In the genomic region with DNA sequence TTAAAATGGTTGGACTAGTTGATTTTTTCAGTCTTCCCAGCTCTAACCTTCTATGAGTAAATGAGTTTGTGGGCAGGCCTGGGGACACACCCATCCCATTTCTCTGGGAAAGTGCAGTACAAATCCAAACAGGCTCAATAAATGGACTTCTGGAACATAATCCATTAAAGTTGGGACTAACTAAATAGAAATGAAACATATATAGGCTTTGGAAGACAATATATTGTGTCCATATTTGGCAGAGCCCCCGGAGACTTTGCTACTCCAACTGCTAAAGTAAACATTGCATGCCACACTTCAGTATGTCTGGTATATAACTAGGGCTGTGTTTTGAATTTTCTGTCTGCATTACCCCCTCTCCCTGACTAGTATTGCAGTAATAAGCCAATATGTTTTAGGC, we compare ENCODE assay signal across 20 cellular contexts.
DNase-seq lines count a peak whose midpoint lies in the region; ATAC-seq, FAIRE-seq and TF ChIP-seq lines count a peak whose summit lies in the region.
"Had no signal": no experiment of that assay in that cellular context is flagged by ENCODE, and none has a peak within 500 bp of the region (broad histone marks: within the 10 kb centered on the region; RNA-seq: fewer than 3 reads in every experiment).

No MANE protein-coding gene starts in this region.

- H3K9me3 Mint-ChIP-seq in chondrocyte (ENCODE audit: low read depth), result no peaks in the 10 kb centered on the region
- H3K9me3 Mint-ChIP-seq in naive thymus-derived CD8-positive, alpha-beta T cell, result peaks cover 0 to 2% (median 0%) of the 10 kb centered on the region in 9 donors
- H3K9me3 Mint-ChIP-seq: CD4-positive, CD25-positive, alpha-beta regulatory T cell had no signal

- TF ChIP-seq CTCF in HepG2 (CRISPR knock-in tag; IDR thresholded peaks at IDR 0.05) (no peak), right lobe of liver (IDR thresholded peaks at IDR 0.05) (no peak), chondrocyte (IDR thresholded peaks at IDR 0.05) (no peak), mucosa of descending colon (IDR thresholded peaks at IDR 0.05) (no peak)

- no peak overlapping the region for H3K27ac ChIP-seq in HepG2 (ENCODE audit: extremely low read length, insufficient read depth, low read length)
- H3K27ac ChIP-seq in right lobe of liver, result no peak overlapping the region
- H3K27ac ChIP-seq: PC-9 had no signal

- H3K79me2 ChIP-seq in HepG2 (ENCODE audit: insufficient read depth, low read length), result no peaks in the 10 kb centered on the region

- intact Hi-C loops in HepG2 (cut with micrococcal nuclease; ENCODE audit: unreplicated experiment), result no loop called here
- intact Hi-C loops in right lobe of liver (cut with DNase I), result no loop called here
- intact Hi-C loops in mucosa of descending colon (cut with DNase I, micrococcal nuclease), result no loop called here

- ATAC-seq in HepG2 (no peak), right lobe of liver (no peak), mucosa of descending colon (peak; percentile 95), GM18907 (IDR thresholded peaks at IDR 0.05; ENCODE audit: unreplicated experiment) (no peak), HG03469 (IDR thresholded peaks at IDR 0.05; ENCODE audit: unreplicated experiment) (no peak)
- ATAC-seq in naive thymus-derived CD8-positive, alpha-beta T cell, result no peak

- H3K9me3 ChIP-seq in HepG2 (ENCODE audit: low read length), result no peaks in the 10 kb centered on the region
- H3K9me3 ChIP-seq in right lobe of liver, result no peaks in the 10 kb centered on the region
- no peaks in the 10 kb centered on the region for H3K9me3 ChIP-seq in mucosa of descending colon

- no TSS peak for BruUV-seq in HepG2 (replicated peaks; lab: Mats Ljungman, UMichigan)

- no peaks in the 10 kb centered on the region for H3K4me1 ChIP-seq in HepG2 (ENCODE audit: insufficient read depth, low read length)
- H3K4me1 ChIP-seq in right lobe of liver, result no peaks in the 10 kb centered on the region
- peaks cover 10% of the 10 kb centered on the region for H3K4me1 ChIP-seq in mucosa of descending colon (ENCODE audit: low read depth)

- TF ChIP-seq EP300 in HepG2 (IDR thresholded peaks at IDR 0.05; ENCODE audit: low read depth in 2 of 2, low read length in 2 of 2) (no peak), HepG2 (CRISPR knock-in tag; IDR thresholded peaks at IDR 0.05; ENCODE audit: borderline replicate concordance) (no peak)

- H3K27ac Mint-ChIP-seq in chondrocyte (ENCODE audit: unreplicated experiment), result peak overlapping the region; percentile 71
- H3K27ac Mint-ChIP-seq in naive thymus-derived CD8-positive, alpha-beta T cell, result no peak overlapping the region
- H3K27ac Mint-ChIP-seq: B cell; CD4-positive, CD25-positive, alpha-beta regulatory T cell had no signal

- TF ChIP-seq POLR2A in HepG2 (IDR thresholded peaks at IDR 0.05; ENCODE audit: insufficient read depth in 1 of 2, low read depth in 2 of 2, low read length in 2 of 2) (no peak), right lobe of liver (IDR thresholded peaks at IDR 0.05) (no peak)

- no peak for DNase-seq in HepG2 (ENCODE audit: low spot score)
- DNase-seq in right lobe of liver, result no peak
- DNase-seq in chondrocyte (ENCODE audit: low spot score), result no peak
- peak in 1 of 3 donors; percentile 80 for DNase-seq in mucosa of descending colon
- DNase-seq in naive thymus-derived CD8-positive, alpha-beta T cell, result no peak
- no peak for DNase-seq in activated naive CD4-positive, alpha-beta T cell treated with Interleukin-2 at 50 U/mL for 16 hours
- DNase-seq: 8988T; CD4-positive, CD25-positive, alpha-beta regulatory T cell; DMS153; GF-D8; GOT3; KG1; NCI-H1436; NCI-H1930; NCI-H226; NCI-H524; PC-9 had no signal

- TF ChIP-seq RAD21 in HepG2 (CRISPR knock-in tag; IDR thresholded peaks at IDR 0.05), result no peak

- H2AFZ ChIP-seq in HepG2 (ENCODE audit: low read length), result no peak overlapping the region
- H2AFZ ChIP-seq: PC-9 had no signal

- in situ Hi-C loops in HepG2 (cut with HindIII; ENCODE audit: extremely low pct_ligation_motif_present, low pct_unique_long_range_greater_than_20kb), result no loop called here

- WGBS in HepG2 (ENCODE audit: low lambda C conversion rate), result 0% methylated on average over 1 of the region's 1 CpG
- WGBS in right lobe of liver (ENCODE audit: insufficient coverage, low coverage, low lambda C conversion rate, missing lambda C conversion rate), result 57% methylated on average over 1 of the region's 1 CpG

- no peaks in the 10 kb centered on the region for H3K36me3 Mint-ChIP-seq in chondrocyte (ENCODE audit: low read depth)
- H3K36me3 Mint-ChIP-seq in naive thymus-derived CD8-positive, alpha-beta T cell, result no peaks in the 10 kb centered on the region
- H3K36me3 Mint-ChIP-seq: CD4-positive, CD25-positive, alpha-beta regulatory T cell had no signal

- H3K9ac ChIP-seq in HepG2 (ENCODE audit: insufficient read depth, low read depth, low read length), result no peak overlapping the region

- H3K4me2 ChIP-seq in HepG2 (ENCODE audit: low read depth, low read length), result no peak overlapping the region
- H3K4me2 ChIP-seq: PC-9 had no signal

- no peak overlapping the region for H3K4me3 Mint-ChIP-seq in chondrocyte (ENCODE audit: unreplicated experiment)
- H3K4me3 Mint-ChIP-seq in naive thymus-derived CD8-positive, alpha-beta T cell, result no peak overlapping the region
- H3K4me3 Mint-ChIP-seq: B cell; CD4-positive, CD25-positive, alpha-beta regulatory T cell had no signal

- peaks cover 39% of the 10 kb centered on the region for H3K4me1 Mint-ChIP-seq in chondrocyte (ENCODE audit: low read depth)
- no peaks in the 10 kb centered on the region for H3K4me1 Mint-ChIP-seq in naive thymus-derived CD8-positive, alpha-beta T cell
- H3K4me1 Mint-ChIP-seq: B cell had no signal

- CTCF ChIA-PET in HepG2 (lab: Yijun Ruan, JAX; ENCODE audit: low intra/inter-chr PET ratio, low total read pairs), result no interaction called here

- H3K36me3 ChIP-seq in HepG2 (replicated peaks in 1 of 2; ENCODE audit: control insufficient read depth in 1 of 2, insufficient read depth in 2 of 2, low read length in 2 of 2) (no peaks in the 10 kb centered on the region), right lobe of liver (no peaks in the 10 kb centered on the region), mucosa of descending colon (ENCODE audit: low read depth) (no peaks in the 10 kb centered on the region)

- H3K4me3 ChIP-seq in HepG2 (replicated peaks in 1 of 3; ENCODE audit: insufficient read depth in 1 of 3, low read depth in 2 of 3, low read length in 3 of 3) (no peak overlapping the region), right lobe of liver (no peak overlapping the region), mucosa of descending colon (no peak overlapping the region)
- H3K4me3 ChIP-seq: PC-9 had no signal

- POLR2A ChIA-PET in HepG2 (lab: Yijun Ruan, JAX), result no interaction called here
- POLR2A ChIA-PET in naive thymus-derived CD8-positive, alpha-beta T cell (lab: Charles Lee), result no interaction called here

- H4K20me1 ChIP-seq in HepG2 (ENCODE audit: insufficient read depth, low read length), result no peaks in the 10 kb centered on the region

- H3K27me3 ChIP-seq in HepG2 (ENCODE audit: control insufficient read depth in 1 of 2, insufficient read depth in 2 of 2, low read length in 2 of 2), result no peaks in the 10 kb centered on the region; a peak in 1 of 5 replicates
- no peaks in the 10 kb centered on the region for H3K27me3 ChIP-seq in right lobe of liver

- no peak for FAIRE-seq in HepG2 (lab: Jason Lieb, UNC)

- H3K27me3 Mint-ChIP-seq in chondrocyte (ENCODE audit: low read depth), result no peaks in the 10 kb centered on the region
- H3K27me3 Mint-ChIP-seq in naive thymus-derived CD8-positive, alpha-beta T cell, result peaks cover 2 to 13% (median 9%) of the 10 kb centered on the region in 5 donors
- H3K27me3 Mint-ChIP-seq: CD4-positive, CD25-positive, alpha-beta regulatory T cell had no signal

TF ChIP-seq in HepG2, 621 proteins besides CTCF, POLR2A, EP300 and RAD21:
- TF ChIP-seq ZNF484 (CRISPR knock-in tag; IDR thresholded peaks at IDR 0.05; ENCODE audit: borderline replicate concordance, low read depth) (no peak), ZNF672 (CRISPR knock-in tag; IDR thresholded peaks at IDR 0.05) (no peak), SMARCE1 (IDR thresholded peaks at IDR 0.05; ENCODE audit: borderline replicate concordance) (no peak), ZFP37 (CRISPR knock-in tag; IDR thresholded peaks at IDR 0.05; ENCODE audit: borderline replicate concordance) (no peak), SRF (IDR thresholded peaks at IDR 0.05; ENCODE audit: low read depth, low read length) (0 out of 2 replicates have a peak, but pooled peaks have one; percentile 46)
- TF ChIP-seq, protein P1, sequence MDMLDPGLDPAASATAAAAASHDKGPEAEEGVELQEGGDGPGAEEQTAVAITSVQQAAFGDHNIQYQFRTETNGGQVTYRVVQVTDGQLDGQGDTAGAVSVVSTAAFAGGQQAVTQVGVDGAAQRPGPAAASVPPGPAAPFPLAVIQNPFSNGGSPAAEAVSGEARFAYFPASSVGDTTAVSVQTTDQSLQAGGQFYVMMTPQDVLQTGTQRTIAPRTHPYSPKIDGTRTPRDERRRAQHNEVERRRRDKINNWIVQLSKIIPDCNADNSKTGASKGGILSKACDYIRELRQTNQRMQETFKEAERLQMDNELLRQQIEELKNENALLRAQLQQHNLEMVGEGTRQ (IDR thresholded peaks at IDR 0.05; ENCODE audit: low read depth, low read length), result no peak
- TF ChIP-seq, protein P1 (CRISPR knock-in tag; IDR thresholded peaks at IDR 0.05; ENCODE audit: borderline replicate concordance), result no peak
TF ChIP-seq in HepG2: peak in this region for 1.
